Comparison of ENCODE assay signal across 7 cellular contexts in genomic region chr19:58356236-58356970, GRCh38. TPM values are rescaled to one million over a fixed set of nuclear protein-coding genes. Genes with fewer than 3 reads are reported as not detected.
DNase-seq lines count a peak whose midpoint lies in the region; ATAC-seq and TF ChIP-seq lines count a peak whose summit lies in the region.
"Had no signal": no experiment of that assay in that cellular context is flagged by ENCODE, and none has a peak within 500 bp of the region (broad histone marks: within the 10 kb centered on the region; RNA-seq: fewer than 3 reads in every experiment).

No MANE protein-coding gene starts in this region.

- DNase-seq in DMS53 treated with DMSO at 0.1 percent for 48 hours (lab: John Stamatoyannopoulos, UW; ENCODE audit: unreplicated experiment) (peak; percentile 10), myocyte (ENCODE audit: low read depth) (peak; percentile 21), AG08395 (ENCODE audit: low spot score) (no peak), midbrain (lab: John Stamatoyannopoulos, UW) (no peak)
- DNase-seq in activated naive CD4-positive, alpha-beta T cell treated with anti-CD3 and anti-CD28 coated beads, Interleukin-2, amount 50 U/mL, for 72 hours (ENCODE audit: low spot score in 2 of 2) = peak in 1 of 2 donors; percentile 35

- H3K36me3 Mint-ChIP-seq in activated naive CD4-positive, alpha-beta T cell treated with anti-CD3 and anti-CD28 coated beads, Interleukin-2, amount 50 U/mL, for 72 hours = peaks cover 2 to 11% of the 10 kb centered on the region in 2 donors
- H3K36me3 Mint-ChIP-seq: brain had no signal

- ATAC-seq in activated naive CD4-positive, alpha-beta T cell treated with anti-CD3 and anti-CD28 coated beads, Interleukin-2, amount 50 U/mL, for 72 hours = peak; percentile 46 to 73
- no peak for ATAC-seq in GM18505 (IDR thresholded peaks at IDR 0.05; ENCODE audit: unreplicated experiment)

- no peaks in the 10 kb centered on the region for H3K9me3 Mint-ChIP-seq in activated naive CD4-positive, alpha-beta T cell treated with anti-CD3 and anti-CD28 coated beads, Interleukin-2, amount 50 U/mL, for 72 hours
- H3K9me3 Mint-ChIP-seq: brain had no signal

- H3K27ac Mint-ChIP-seq in activated naive CD4-positive, alpha-beta T cell treated with anti-CD3 and anti-CD28 coated beads, Interleukin-2, amount 50 U/mL, for 72 hours = no peak overlapping the region
- H3K27ac Mint-ChIP-seq: brain had no signal

- no peak for TF ChIP-seq POLR2A in GM18505 (IDR thresholded peaks at IDR 0.05; ENCODE audit: borderline replicate concordance, extremely low read depth, insufficient read depth, insufficient read length)

RNA-seq across cellular contexts. Expression of gene A1BG, which starts 3.1 kb away (rescaled TPM):
- 10 to 100 TPM; 12.9 to 14.9 TPM for total RNA-seq in activated naive CD4-positive, alpha-beta T cell treated with anti-CD3 and anti-CD28 coated beads, Interleukin-2, amount 50 U/mL, for 72 hours
- total RNA-seq in myocyte = 31.5 and 49.6 TPM in 2 replicates
- 46.8 TPM for polyA plus RNA-seq in myocyte (2012)

RNA-seq across cellular contexts. Expression of gene ZNF497, which starts 6.1 kb away (rescaled TPM):
- 1 to 10 TPM in 1 of 2 donors, under 1 TPM in 1; 0.23 to 2.6 TPM for total RNA-seq in activated naive CD4-positive, alpha-beta T cell treated with anti-CD3 and anti-CD28 coated beads, Interleukin-2, amount 50 U/mL, for 72 hours
- 1.5 and 1.7 TPM in 2 replicates for total RNA-seq in myocyte
- polyA plus RNA-seq in myocyte (2012) = 2.9 TPM

RNA-seq across cellular contexts. Expression of gene ZNF837, which starts 24.4 kb away (rescaled TPM):
- total RNA-seq in activated naive CD4-positive, alpha-beta T cell treated with anti-CD3 and anti-CD28 coated beads, Interleukin-2, amount 50 U/mL, for 72 hours = 1 to 10 TPM in 1 of 2 donors, under 1 TPM in 1; 0.48 to 2.1 TPM
- 5.5 and 5.8 TPM in 2 replicates for total RNA-seq in myocyte
- 2.3 TPM for polyA plus RNA-seq in myocyte (2012)

RNA-seq across cellular contexts. Expression of gene ZSCAN22, which starts 29.6 kb away (rescaled TPM):
- total RNA-seq in activated naive CD4-positive, alpha-beta T cell treated with anti-CD3 and anti-CD28 coated beads, Interleukin-2, amount 50 U/mL, for 72 hours = 1 to 10 TPM; 3.1 to 4.3 TPM
- 2.8 and 3.5 TPM in 2 replicates for total RNA-seq in myocyte
- polyA plus RNA-seq in myocyte (2012) = 2.9 TPM

RNA-seq across cellular contexts. Expression of gene RPS5, which starts 30.7 kb away (rescaled TPM):
- total RNA-seq in activated naive CD4-positive, alpha-beta T cell treated with anti-CD3 and anti-CD28 coated beads, Interleukin-2, amount 50 U/mL, for 72 hours = 1,000 to 10,000 TPM; 1,454 to 1,511 TPM
- 1,152 and 1,471 TPM in 2 replicates for total RNA-seq in myocyte
- polyA plus RNA-seq in myocyte (2012) = 1,111 TPM

Comparison
In these comparisons a context has a peak if more than half of its experiments do, and no peak if none do; other contexts are left out.
1. DNase-seq: peak in DMS53 treated with DMSO at 0.1 percent for 48 hours (single experiment) and myocyte (single experiment); none in AG08395 (single experiment) and midbrain (single experiment).